2 cellular contexts compared by ENCODE assay signal in genomic region chr16:57769541-57770145, GRCh38.
TF ChIP-seq lines count a peak whose summit lies in the region.

No MANE protein-coding gene starts in this region.

TF ChIP-seq in HepG2, 621 proteins besides CTCF, POLR2A, EP300 and RAD21:
- TF ChIP-seq RXRB (CRISPR knock-in tag; IDR thresholded peaks at IDR 0.05; ENCODE audit: borderline replicate concordance) (no peak), MNT (IDR thresholded peaks at IDR 0.05) (peak; percentile 32; the same call in 1 of the 2 replicates)

TF ChIP-seq in K562, 482 proteins besides CTCF, POLR2A, EP300 and RAD21:
- TF ChIP-seq POLR2G (IDR thresholded peaks at IDR 0.05; ENCODE audit: low read depth, low read length) (peak; percentile 44; the same call in 1 of the 2 replicates), FOXP1 (CRISPR knock-in tag; IDR thresholded peaks at IDR 0.05) (no peak)
